Comparison of ENCODE assay signal across 7 cellular contexts in genomic region chr9:125649315-125649714, GRCh38. TPM values are rescaled to one million over a fixed set of nuclear protein-coding genes. Genes with fewer than 3 reads are reported as not detected.
A peak's percentile ranks its signal among the peaks of the same experiment; 100 is the strongest.
DNase-seq lines count a peak whose midpoint lies in the region; ATAC-seq and TF ChIP-seq lines count a peak whose summit lies in the region.

No MANE protein-coding gene starts in this region.

- H3K4me1 Mint-ChIP-seq in GM23338: peaks cover 85% of the 10 kb centered on the region
- peaks cover 69% of the 10 kb centered on the region for H3K4me1 Mint-ChIP-seq in chondrocyte (ENCODE audit: low read depth)

- H3K27ac Mint-ChIP-seq in GM23338 (no peak overlapping the region), chondrocyte (ENCODE audit: unreplicated experiment) (peak overlapping the region; percentile 91)

- TF ChIP-seq CTCF in GM23338 (conservative IDR thresholded peaks at IDR 0.05; ENCODE audit: low read depth in 2 of 2): no peak
- no peak for TF ChIP-seq CTCF in chondrocyte (IDR thresholded peaks at IDR 0.05)

- H3K79me2 ChIP-seq in GM23338 (replicated peaks; ENCODE audit: insufficient read depth): peaks cover 74% of the 10 kb centered on the region

- peaks cover 77% of the 10 kb centered on the region for H3K4me1 ChIP-seq in GM23338 (ENCODE audit: insufficient read depth)

- H3K27me3 ChIP-seq in GM23338 (ENCODE audit: insufficient read depth): no peaks in the 10 kb centered on the region

- H3K9me2 ChIP-seq in GM23338 (ENCODE audit: insufficient read depth): no peaks in the 10 kb centered on the region

- H3K4me2 ChIP-seq in GM23338: no peak overlapping the region

- H3F3A ChIP-seq in GM23338 (replicated peaks; ENCODE audit: low read depth): 0 out of 2 replicates have a peak, but pooled peaks cover 2% of the 10 kb centered on the region

- H3K9me3 Mint-ChIP-seq in GM23338 (no peaks in the 10 kb centered on the region), chondrocyte (ENCODE audit: low read depth) (no peaks in the 10 kb centered on the region)

- no peaks in the 10 kb centered on the region for H3K36me3 ChIP-seq in GM23338 (ENCODE audit: insufficient read depth)

- DNase-seq in GM23338 (ENCODE audit: low spot score) (no peak), NCI-H748 (lab: John Stamatoyannopoulos, UW; ENCODE audit: unreplicated experiment) (peak; percentile 73), chondrocyte (ENCODE audit: low spot score) (no peak), renal cortical epithelial cell (ENCODE audit: low read depth) (peak; percentile 76), occipital lobe (lab: John Stamatoyannopoulos, UW) (no peak), NCI-H345 treated with DMSO at 0.1 percent for 48 hours (lab: John Stamatoyannopoulos, UW; ENCODE audit: unreplicated experiment) (no peak)

- no peaks in the 10 kb centered on the region for H3K36me3 Mint-ChIP-seq in GM23338 (ENCODE audit: low read depth)
- peaks cover 1% of the 10 kb centered on the region for H3K36me3 Mint-ChIP-seq in chondrocyte (ENCODE audit: low read depth)

- H3K27ac ChIP-seq in GM23338 (ENCODE audit: low read depth): peak overlapping the region; percentile 8; the same call in 1 of the 2 replicates

- H4K20me1 ChIP-seq in GM23338 (replicated peaks; ENCODE audit: insufficient read depth): no peaks in the 10 kb centered on the region

- H3K27me3 Mint-ChIP-seq in GM23338 (ENCODE audit: insufficient read depth, low read depth, poor library complexity): peaks cover 9% of the 10 kb centered on the region
- no peaks in the 10 kb centered on the region for H3K27me3 Mint-ChIP-seq in chondrocyte (ENCODE audit: low read depth)

- no peak for ATAC-seq in GM23338
- ATAC-seq in HG03442 (IDR thresholded peaks at IDR 0.05; ENCODE audit: unreplicated experiment): no peak

- H3K4me3 ChIP-seq in GM23338: no peak overlapping the region

- H2AFZ ChIP-seq in GM23338: no peak overlapping the region

- H3K4me3 Mint-ChIP-seq in GM23338 (no peak overlapping the region), chondrocyte (ENCODE audit: unreplicated experiment) (peak overlapping the region; percentile 2)

TF ChIP-seq in GM23338, 12 proteins besides CTCF, POLR2A, EP300 and RAD21:
- TF ChIP-seq STAT1 (IDR thresholded peaks at IDR 0.05; ENCODE audit: unreplicated experiment): no peak
- TF ChIP-seq, protein P1, sequence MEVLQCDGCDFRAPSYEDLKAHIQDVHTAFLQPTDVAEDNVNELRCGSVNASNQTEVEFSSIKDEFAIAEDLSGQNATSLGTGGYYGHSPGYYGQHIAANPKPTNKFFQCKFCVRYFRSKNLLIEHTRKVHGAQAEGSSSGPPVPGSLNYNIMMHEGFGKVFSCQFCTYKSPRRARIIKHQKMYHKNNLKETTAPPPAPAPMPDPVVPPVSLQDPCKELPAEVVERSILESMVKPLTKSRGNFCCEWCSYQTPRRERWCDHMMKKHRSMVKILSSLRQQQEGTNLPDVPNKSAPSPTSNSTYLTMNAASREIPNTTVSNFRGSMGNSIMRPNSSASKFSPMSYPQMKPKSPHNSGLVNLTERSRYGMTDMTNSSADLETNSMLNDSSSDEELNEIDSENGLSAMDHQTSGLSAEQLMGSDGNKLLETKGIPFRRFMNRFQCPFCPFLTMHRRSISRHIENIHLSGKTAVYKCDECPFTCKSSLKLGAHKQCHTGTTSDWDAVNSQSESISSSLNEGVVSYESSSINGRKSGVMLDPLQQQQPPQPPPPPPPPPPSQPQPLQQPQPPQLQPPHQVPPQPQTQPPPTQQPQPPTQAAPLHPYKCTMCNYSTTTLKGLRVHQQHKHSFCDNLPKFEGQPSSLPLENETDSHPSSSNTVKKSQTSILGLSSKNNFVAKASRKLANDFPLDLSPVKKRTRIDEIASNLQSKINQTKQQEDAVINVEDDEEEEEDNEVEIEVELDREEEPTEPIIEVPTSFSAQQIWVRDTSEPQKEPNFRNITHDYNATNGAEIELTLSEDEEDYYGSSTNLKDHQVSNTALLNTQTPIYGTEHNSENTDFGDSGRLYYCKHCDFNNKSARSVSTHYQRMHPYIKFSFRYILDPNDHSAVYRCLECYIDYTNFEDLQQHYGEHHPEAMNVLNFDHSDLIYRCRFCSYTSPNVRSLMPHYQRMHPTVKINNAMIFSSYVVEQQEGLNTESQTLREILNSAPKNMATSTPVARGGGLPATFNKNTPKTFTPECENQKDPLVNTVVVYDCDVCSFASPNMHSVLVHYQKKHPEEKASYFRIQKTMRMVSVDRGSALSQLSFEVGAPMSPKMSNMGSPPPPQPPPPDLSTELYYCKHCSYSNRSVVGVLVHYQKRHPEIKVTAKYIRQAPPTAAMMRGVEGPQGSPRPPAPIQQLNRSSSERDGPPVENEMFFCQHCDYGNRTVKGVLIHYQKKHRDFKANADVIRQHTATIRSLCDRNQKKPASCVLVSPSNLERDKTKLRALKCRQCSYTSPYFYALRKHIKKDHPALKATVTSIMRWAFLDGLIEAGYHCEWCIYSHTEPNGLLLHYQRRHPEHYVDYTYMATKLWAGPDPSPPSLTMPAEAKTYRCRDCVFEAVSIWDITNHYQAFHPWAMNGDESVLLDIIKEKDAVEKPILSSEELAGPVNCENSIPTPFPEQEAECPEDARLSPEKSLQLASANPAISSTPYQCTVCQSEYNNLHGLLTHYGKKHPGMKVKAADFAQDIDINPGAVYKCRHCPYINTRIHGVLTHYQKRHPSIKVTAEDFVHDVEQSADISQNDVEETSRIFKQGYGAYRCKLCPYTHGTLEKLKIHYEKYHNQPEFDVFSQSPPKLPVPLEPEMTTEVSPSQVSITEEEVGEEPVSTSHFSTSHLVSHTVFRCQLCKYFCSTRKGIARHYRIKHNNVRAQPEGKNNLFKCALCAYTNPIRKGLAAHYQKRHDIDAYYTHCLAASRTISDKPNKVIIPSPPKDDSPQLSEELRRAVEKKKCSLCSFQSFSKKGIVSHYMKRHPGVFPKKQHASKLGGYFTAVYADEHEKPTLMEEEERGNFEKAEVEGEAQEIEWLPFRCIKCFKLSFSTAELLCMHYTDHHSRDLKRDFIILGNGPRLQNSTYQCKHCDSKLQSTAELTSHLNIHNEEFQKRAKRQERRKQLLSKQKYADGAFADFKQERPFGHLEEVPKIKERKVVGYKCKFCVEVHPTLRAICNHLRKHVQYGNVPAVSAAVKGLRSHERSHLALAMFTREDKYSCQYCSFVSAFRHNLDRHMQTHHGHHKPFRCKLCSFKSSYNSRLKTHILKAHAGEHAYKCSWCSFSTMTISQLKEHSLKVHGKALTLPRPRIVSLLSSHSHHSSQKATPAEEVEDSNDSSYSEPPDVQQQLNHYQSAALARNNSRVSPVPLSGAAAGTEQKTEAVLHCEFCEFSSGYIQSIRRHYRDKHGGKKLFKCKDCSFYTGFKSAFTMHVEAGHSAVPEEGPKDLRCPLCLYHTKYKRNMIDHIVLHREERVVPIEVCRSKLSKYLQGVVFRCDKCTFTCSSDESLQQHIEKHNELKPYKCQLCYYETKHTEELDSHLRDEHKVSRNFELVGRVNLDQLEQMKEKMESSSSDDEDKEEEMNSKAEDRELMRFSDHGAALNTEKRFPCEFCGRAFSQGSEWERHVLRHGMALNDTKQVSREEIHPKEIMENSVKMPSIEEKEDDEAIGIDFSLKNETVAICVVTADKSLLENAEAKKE (CRISPR knock-in tag; IDR thresholded peaks at IDR 0.05): no peak
- TF ChIP-seq EZH2 (IDR thresholded peaks at IDR 0.05; ENCODE audit: low read depth, unreplicated experiment): no peak
- TF ChIP-seq POLR2AphosphoS5 (IDR thresholded peaks at IDR 0.05; ENCODE audit: low read depth): no peak
- no peak for TF ChIP-seq EZH2phosphoT487 (IDR thresholded peaks at IDR 0.05; ENCODE audit: unreplicated experiment)

RNA-seq across cellular contexts. Expression of gene MAPKAP1, which starts 57.7 kb away (rescaled TPM):
- 95.4 and 98.5 TPM in 2 replicates for total RNA-seq in GM23338 (2014; rRNA removed; shearing (Covaris generic))
- 57.5 and 68.4 TPM in 2 replicates for polyA plus RNA-seq in GM23338 (2016; fragmentation: Nextera tagmentation; extraction: Ambion mirVana)
- total RNA-seq in chondrocyte (80.3 to 93.9 TPM (median 91.5 TPM) in 3 replicates), renal cortical epithelial cell (76.4 and 84.3 TPM in 2 replicates), occipital lobe (37.6 TPM)

Comparison
In these comparisons a context has a peak if more than half of its experiments do, and no peak if none do; other contexts are left out.
1. DNase-seq: peak in NCI-H748 (single experiment) and renal cortical epithelial cell (single experiment); none in GM23338 (single experiment), chondrocyte (single experiment), occipital lobe (single experiment) and NCI-H345 treated with DMSO at 0.1 percent for 48 hours (single experiment).